ENCODE assay signal across 1 cellular context in the genomic region with DNA sequence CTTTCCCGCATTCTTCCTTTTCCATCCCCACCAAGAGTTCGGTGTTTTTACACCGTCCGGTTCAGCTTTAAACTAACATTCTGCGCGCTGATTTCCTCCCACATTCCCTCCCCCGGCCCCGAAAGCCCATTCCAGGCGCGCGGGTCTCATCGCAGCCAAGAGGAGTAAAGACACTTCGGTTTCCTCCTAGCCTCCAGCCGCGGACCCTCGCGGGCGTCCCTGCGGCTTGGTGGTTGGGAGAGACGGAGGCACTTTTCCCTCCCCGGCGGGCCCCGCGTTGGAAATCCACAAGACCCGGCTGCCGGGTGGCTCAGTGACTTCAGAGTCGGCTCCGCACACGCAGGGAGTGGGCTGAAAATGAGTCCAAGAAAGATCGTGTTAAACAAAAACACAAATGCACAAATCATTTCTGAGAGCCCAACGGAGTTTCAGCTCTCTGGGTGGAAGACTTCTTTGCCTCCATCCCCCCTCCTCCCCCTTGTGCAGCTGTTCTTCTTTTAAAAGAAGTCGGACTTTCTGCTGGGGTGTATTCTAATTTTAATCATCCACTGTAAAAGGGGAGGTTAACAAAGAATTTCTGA.
TF ChIP-seq lines count a peak whose summit lies in the region.

No MANE protein-coding gene starts in this region.

TF ChIP-seq in HEK293, 187 proteins besides CTCF, POLR2A, EP300 and RAD21 (continued from another document):
- TF ChIP-seq, protein P1, sequence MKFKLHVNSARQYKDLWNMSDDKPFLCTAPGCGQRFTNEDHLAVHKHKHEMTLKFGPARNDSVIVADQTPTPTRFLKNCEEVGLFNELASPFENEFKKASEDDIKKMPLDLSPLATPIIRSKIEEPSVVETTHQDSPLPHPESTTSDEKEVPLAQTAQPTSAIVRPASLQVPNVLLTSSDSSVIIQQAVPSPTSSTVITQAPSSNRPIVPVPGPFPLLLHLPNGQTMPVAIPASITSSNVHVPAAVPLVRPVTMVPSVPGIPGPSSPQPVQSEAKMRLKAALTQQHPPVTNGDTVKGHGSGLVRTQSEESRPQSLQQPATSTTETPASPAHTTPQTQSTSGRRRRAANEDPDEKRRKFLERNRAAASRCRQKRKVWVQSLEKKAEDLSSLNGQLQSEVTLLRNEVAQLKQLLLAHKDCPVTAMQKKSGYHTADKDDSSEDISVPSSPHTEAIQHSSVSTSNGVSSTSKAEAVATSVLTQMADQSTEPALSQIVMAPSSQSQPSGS (tag by site-specific recombination; IDR thresholded peaks at IDR 0.05; ENCODE audit: low read depth), result no peak
- no peak for TF ChIP-seq HOXA7 (CRISPR knock-in tag; IDR thresholded peaks at IDR 0.05; ENCODE audit: borderline replicate concordance)
- TF ChIP-seq ZNF302 (tag by site-specific recombination; IDR thresholded peaks at IDR 0.05; ENCODE audit: low read depth), result no peak
- no peak for TF ChIP-seq ZNF654 (tag by site-specific recombination; IDR thresholded peaks at IDR 0.05; ENCODE audit: low read depth)
- no peak for TF ChIP-seq ZNF596 (tag by site-specific recombination; IDR thresholded peaks at IDR 0.05)
- TF ChIP-seq ZNF701 (tag by site-specific recombination; IDR thresholded peaks at IDR 0.05), result no peak
- TF ChIP-seq, protein P2, sequence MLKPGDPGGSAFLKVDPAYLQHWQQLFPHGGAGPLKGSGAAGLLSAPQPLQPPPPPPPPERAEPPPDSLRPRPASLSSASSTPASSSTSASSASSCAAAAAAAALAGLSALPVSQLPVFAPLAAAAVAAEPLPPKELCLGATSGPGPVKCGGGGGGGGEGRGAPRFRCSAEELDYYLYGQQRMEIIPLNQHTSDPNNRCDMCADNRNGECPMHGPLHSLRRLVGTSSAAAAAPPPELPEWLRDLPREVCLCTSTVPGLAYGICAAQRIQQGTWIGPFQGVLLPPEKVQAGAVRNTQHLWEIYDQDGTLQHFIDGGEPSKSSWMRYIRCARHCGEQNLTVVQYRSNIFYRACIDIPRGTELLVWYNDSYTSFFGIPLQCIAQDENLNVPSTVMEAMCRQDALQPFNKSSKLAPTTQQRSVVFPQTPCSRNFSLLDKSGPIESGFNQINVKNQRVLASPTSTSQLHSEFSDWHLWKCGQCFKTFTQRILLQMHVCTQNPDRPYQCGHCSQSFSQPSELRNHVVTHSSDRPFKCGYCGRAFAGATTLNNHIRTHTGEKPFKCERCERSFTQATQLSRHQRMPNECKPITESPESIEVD (tag by site-specific recombination; IDR thresholded peaks at IDR 0.05), result no peak
- TF ChIP-seq, protein P3, sequence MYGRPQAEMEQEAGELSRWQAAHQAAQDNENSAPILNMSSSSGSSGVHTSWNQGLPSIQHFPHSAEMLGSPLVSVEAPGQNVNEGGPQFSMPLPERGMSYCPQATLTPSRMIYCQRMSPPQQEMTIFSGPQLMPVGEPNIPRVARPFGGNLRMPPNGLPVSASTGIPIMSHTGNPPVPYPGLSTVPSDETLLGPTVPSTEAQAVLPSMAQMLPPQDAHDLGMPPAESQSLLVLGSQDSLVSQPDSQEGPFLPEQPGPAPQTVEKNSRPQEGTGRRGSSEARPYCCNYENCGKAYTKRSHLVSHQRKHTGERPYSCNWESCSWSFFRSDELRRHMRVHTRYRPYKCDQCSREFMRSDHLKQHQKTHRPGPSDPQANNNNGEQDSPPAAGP (tag by site-specific recombination; IDR thresholded peaks at IDR 0.05), result no peak
- TF ChIP-seq ZNF16 (tag by site-specific recombination; IDR thresholded peaks at IDR 0.05; ENCODE audit: low read depth), result no peak
- TF ChIP-seq, protein P4, sequence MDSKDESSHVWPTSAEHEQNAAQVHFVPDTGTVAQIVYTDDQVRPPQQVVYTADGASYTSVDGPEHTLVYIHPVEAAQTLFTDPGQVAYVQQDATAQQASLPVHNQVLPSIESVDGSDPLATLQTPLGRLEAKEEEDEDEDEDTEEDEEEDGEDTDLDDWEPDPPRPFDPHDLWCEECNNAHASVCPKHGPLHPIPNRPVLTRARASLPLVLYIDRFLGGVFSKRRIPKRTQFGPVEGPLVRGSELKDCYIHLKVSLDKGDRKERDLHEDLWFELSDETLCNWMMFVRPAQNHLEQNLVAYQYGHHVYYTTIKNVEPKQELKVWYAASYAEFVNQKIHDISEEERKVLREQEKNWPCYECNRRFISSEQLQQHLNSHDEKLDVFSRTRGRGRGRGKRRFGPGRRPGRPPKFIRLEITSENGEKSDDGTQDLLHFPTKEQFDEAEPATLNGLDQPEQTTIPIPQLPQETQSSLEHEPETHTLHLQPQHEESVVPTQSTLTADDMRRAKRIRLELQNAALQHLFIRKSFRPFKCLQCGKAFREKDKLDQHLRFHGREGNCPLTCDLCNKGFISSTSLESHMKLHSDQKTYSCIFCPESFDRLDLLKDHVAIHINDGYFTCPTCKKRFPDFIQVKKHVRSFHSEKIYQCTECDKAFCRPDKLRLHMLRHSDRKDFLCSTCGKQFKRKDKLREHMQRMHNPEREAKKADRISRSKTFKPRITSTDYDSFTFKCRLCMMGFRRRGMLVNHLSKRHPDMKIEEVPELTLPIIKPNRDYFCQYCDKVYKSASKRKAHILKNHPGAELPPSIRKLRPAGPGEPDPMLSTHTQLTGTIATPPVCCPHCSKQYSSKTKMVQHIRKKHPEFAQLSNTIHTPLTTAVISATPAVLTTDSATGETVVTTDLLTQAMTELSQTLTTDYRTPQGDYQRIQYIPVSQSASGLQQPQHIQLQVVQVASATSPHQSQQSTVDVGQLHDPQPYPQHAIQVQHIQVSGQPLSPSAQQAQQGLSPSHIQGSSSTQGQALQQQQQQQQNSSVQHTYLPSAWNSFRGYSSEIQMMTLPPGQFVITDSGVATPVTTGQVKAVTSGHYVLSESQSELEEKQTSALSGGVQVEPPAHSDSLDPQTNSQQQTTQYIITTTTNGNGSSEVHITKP (tag by site-specific recombination; IDR thresholded peaks at IDR 0.05), result no peak
- TF ChIP-seq ZNF335 (tag by site-specific recombination; conservative IDR thresholded peaks at IDR 0.05), result 0 out of 2 replicates have a peak, but pooled peaks have one; percentile 28
- TF ChIP-seq, protein P5, sequence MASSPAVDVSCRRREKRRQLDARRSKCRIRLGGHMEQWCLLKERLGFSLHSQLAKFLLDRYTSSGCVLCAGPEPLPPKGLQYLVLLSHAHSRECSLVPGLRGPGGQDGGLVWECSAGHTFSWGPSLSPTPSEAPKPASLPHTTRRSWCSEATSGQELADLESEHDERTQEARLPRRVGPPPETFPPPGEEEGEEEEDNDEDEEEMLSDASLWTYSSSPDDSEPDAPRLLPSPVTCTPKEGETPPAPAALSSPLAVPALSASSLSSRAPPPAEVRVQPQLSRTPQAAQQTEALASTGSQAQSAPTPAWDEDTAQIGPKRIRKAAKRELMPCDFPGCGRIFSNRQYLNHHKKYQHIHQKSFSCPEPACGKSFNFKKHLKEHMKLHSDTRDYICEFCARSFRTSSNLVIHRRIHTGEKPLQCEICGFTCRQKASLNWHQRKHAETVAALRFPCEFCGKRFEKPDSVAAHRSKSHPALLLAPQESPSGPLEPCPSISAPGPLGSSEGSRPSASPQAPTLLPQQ (tag by site-specific recombination; IDR thresholded peaks at IDR 0.05), result 0 out of 2 replicates have a peak, but pooled peaks have one; percentile 26
- TF ChIP-seq ZNF37A (tag by site-specific recombination; IDR thresholded peaks at IDR 0.05), result no peak
- TF ChIP-seq ZNF785 (tag by site-specific recombination; IDR thresholded peaks at IDR 0.05), result no peak
